In genomic region chr5:16406023-16406422, GRCh38 we compare ENCODE assay signal across 21 cellular contexts. TPM values are rescaled to one million over a fixed set of nuclear protein-coding genes. Genes with fewer than 3 reads are reported as not detected.
DNase-seq lines count a peak whose midpoint lies in the region; ATAC-seq, FAIRE-seq and TF ChIP-seq lines count a peak whose summit lies in the region.
"Had no signal": no experiment of that assay in that cellular context is flagged by ENCODE, and none has a peak within 500 bp of the region (broad histone marks: within the 10 kb centered on the region; RNA-seq: fewer than 3 reads in every experiment).

No MANE protein-coding gene starts in this region.

- H3K36me3 ChIP-seq in K562 (ENCODE audit: control insufficient read depth, insufficient read depth, low read length) (no peaks in the 10 kb centered on the region), tibial nerve (no peaks in the 10 kb centered on the region)

- H3K9ac ChIP-seq in H9 (ENCODE audit: extremely low read depth, insufficient read length, low read length) = no peak overlapping the region
- no peak overlapping the region for H3K9ac ChIP-seq in K562 (ENCODE audit: insufficient read depth in 1 of 2, low read depth in 2 of 2, low read length in 2 of 2)

- no peak overlapping the region for H3K27ac ChIP-seq in H9 (ENCODE audit: insufficient read length, low read depth, low read length)
- no peak overlapping the region for H3K27ac ChIP-seq in K562 (ENCODE audit: extremely low read depth, low read depth, low read length)
- no peak overlapping the region for H3K27ac ChIP-seq in tibial nerve
- H3K27ac ChIP-seq: 22Rv1 had no signal

- H3K4ac ChIP-seq in H9 (ENCODE audit: low read depth, low read length) = no peak overlapping the region

- no peak for TF ChIP-seq CTCF in H9 (conservative IDR thresholded peaks at IDR 0.05)
- TF ChIP-seq CTCF in K562 (IDR thresholded peaks at IDR 0.05 in 2 of 3, conservative IDR thresholded peaks at IDR 0.05 in 1 of 3; ENCODE audit: insufficient read depth in 2 of 3, low read depth in 1 of 3, low read length in 3 of 3) = no peak
- TF ChIP-seq CTCF in tibial nerve (IDR thresholded peaks at IDR 0.05) = no peak

- no peaks in the 10 kb centered on the region for H3K23me2 ChIP-seq in H9 (ENCODE audit: insufficient read length, low read depth, low read length, poor library complexity, severe bottlenecking)

- POLR2A ChIA-PET in K562 (lab: Yijun Ruan, JAX) = interaction anchor here (0.6 kb wide), 1 partner anchor 143 kb away, joined by 3 read pairs; no protein-coding TSS in a partner anchor

- H2AK5ac ChIP-seq in H9 (ENCODE audit: insufficient read length, low read length) = no peak overlapping the region

- no peaks in the 10 kb centered on the region for H3K79me2 ChIP-seq in H9 (ENCODE audit: insufficient read depth, low read length)
- no peaks in the 10 kb centered on the region for H3K79me2 ChIP-seq in K562 (ENCODE audit: control insufficient read depth, insufficient read depth, low read length)

- intact Hi-C loops in K562 (cut with micrococcal nuclease) = no loop called here

- no peak for TF ChIP-seq RAD21 in K562 (CRISPR knock-in tag; conservative IDR thresholded peaks at IDR 0.05 in 1 of 2, IDR thresholded peaks at IDR 0.05 in 1 of 2)

- H4K20me1 ChIP-seq in H9 (ENCODE audit: control insufficient read depth, insufficient read depth, insufficient read length) (no peaks in the 10 kb centered on the region), K562 (replicated peaks; ENCODE audit: control insufficient read depth, insufficient read depth, low read length) (no peaks in the 10 kb centered on the region)

- CTCF ChIA-PET in K562 (lab: Yijun Ruan, JAX; ENCODE audit: low intra/inter-chr PET ratio) = no interaction called here

- H3K9me3 ChIP-seq in H9 (ENCODE audit: control insufficient read depth, low read depth, low read length) (no peaks in the 10 kb centered on the region), K562 (replicated peaks; ENCODE audit: control insufficient read depth, insufficient read depth, low read depth, low read length) (no peaks in the 10 kb centered on the region), tibial nerve (no peaks in the 10 kb centered on the region)

- in situ Hi-C loops in K562 (cut with MboI) = no loop called here

- H3K4me1 ChIP-seq in H9 (ENCODE audit: insufficient read depth, low read length) = no peaks in the 10 kb centered on the region
- no peaks in the 10 kb centered on the region for H3K4me1 ChIP-seq in K562 (replicated peaks in 1 of 2; ENCODE audit: control insufficient read depth in 2 of 2, insufficient read depth in 2 of 2, low read length in 2 of 2)
- no peaks in the 10 kb centered on the region for H3K4me1 ChIP-seq in tibial nerve

- ATAC-seq in K562 = no peak
- no peak for ATAC-seq in activated naive CD8-positive, alpha-beta T cell treated with anti-CD3 and anti-CD28 coated beads, Interleukin-2, amount 50 U/mL, for 24 hours
- ATAC-seq: GM23338 had no signal

- H3K27me3 ChIP-seq in H9 (ENCODE audit: insufficient read depth, low read length) (no peaks in the 10 kb centered on the region), K562 (ENCODE audit: control insufficient read depth in 2 of 2, insufficient read depth in 2 of 2, low read length in 2 of 2) (no peaks in the 10 kb centered on the region), tibial nerve (no peaks in the 10 kb centered on the region)

- no CpG with 5 or more reads among the region's 3 CpGs for WGBS in H9 (ENCODE audit: extremely low coverage, insufficient read length, low lambda C conversion rate)
- 4% methylated on average over 3 of the region's 3 CpGs for WGBS in K562 (ENCODE audit: insufficient coverage, low coverage, missing lambda C conversion rate)
- 83 to 88% methylated on average over 3 of the region's 3 CpGs for WGBS in tibial nerve, 2 donors

- H3K27me3 Mint-ChIP-seq in H9 (ENCODE audit: low read depth) = no peaks in the 10 kb centered on the region
- peaks cover 7% of the 10 kb centered on the region for H3K27me3 Mint-ChIP-seq in activated naive CD8-positive, alpha-beta T cell treated with anti-CD3 and anti-CD28 coated beads, Interleukin-2, amount 50 U/mL, for 24 hours

- H3K79me1 ChIP-seq in H9 (ENCODE audit: insufficient read depth, low read depth, low read length, poor library complexity, severe bottlenecking) = no peaks in the 10 kb centered on the region

- H2BK20ac ChIP-seq in H9 (ENCODE audit: low read depth, low read length, poor library complexity, severe bottlenecking) = peak overlapping the region; percentile 11

- H3K23ac ChIP-seq in H9 (ENCODE audit: insufficient read length, low read depth, low read length) = no peak overlapping the region

- H3K4me3 Mint-ChIP-seq in H9 = no peak overlapping the region
- H3K4me3 Mint-ChIP-seq in activated naive CD8-positive, alpha-beta T cell treated with anti-CD3 and anti-CD28 coated beads, Interleukin-2, amount 50 U/mL, for 24 hours = no peak overlapping the region
- H3K4me3 Mint-ChIP-seq: CD4-positive, alpha-beta memory T cell; GM23338 had no signal

- no peak overlapping the region for H3K18ac ChIP-seq in H9 (ENCODE audit: insufficient read length, low read depth, low read length)

- H4K8ac ChIP-seq in H9 (replicated peaks; ENCODE audit: insufficient read length, low read depth, low read length) = no peak overlapping the region

- no peak for FAIRE-seq in K562 (lab: Jason Lieb, UNC)
- FAIRE-seq: A204.1, GM12891, GM18507, H54 had no signal

- no peak overlapping the region for H2AFZ ChIP-seq in H9 (ENCODE audit: low read length)
- H2AFZ ChIP-seq in K562 (ENCODE audit: low read depth, low read length) = no peak overlapping the region
- H2AFZ ChIP-seq: GM23338 had no signal

- H3K27ac Mint-ChIP-seq in H9 = no peak overlapping the region
- H3K27ac Mint-ChIP-seq in activated naive CD8-positive, alpha-beta T cell treated with anti-CD3 and anti-CD28 coated beads, Interleukin-2, amount 50 U/mL, for 24 hours = no peak overlapping the region
- H3K27ac Mint-ChIP-seq: CD4-positive, alpha-beta memory T cell; GM23338 had no signal

- no peaks in the 10 kb centered on the region; a peak in 1 of 5 replicates for H3K9me3 Mint-ChIP-seq in H9
- H3K9me3 Mint-ChIP-seq in activated naive CD8-positive, alpha-beta T cell treated with anti-CD3 and anti-CD28 coated beads, Interleukin-2, amount 50 U/mL, for 24 hours = peaks cover 7% of the 10 kb centered on the region

- H3K14ac ChIP-seq in H9 (ENCODE audit: insufficient read depth, low read length) = no peak overlapping the region

- BruUV-seq in K562 (replicated peaks; lab: Mats Ljungman, UMichigan) = no TSS peak

- H2BK120ac ChIP-seq in H9 (ENCODE audit: low read depth, low read length, poor library complexity, severe bottlenecking) = no peak overlapping the region

- no peak overlapping the region for H2BK12ac ChIP-seq in H9 (ENCODE audit: insufficient read length, low read depth, low read length)

- no peak overlapping the region for H3K4me2 ChIP-seq in H9 (ENCODE audit: insufficient read depth, insufficient read length, low read length)
- no peak overlapping the region for H3K4me2 ChIP-seq in K562 (ENCODE audit: insufficient read depth, low read length)
- H3K4me2 ChIP-seq: GM23338 had no signal

- TF ChIP-seq EP300 in K562 (IDR thresholded peaks at IDR 0.05; ENCODE audit: low read length) (no peak), tibial nerve (IDR thresholded peaks at IDR 0.05) (no peak)

- no peak overlapping the region for H3K56ac ChIP-seq in H9 (ENCODE audit: insufficient read length, low read depth, low read length)

- no peak overlapping the region for H3T11ph ChIP-seq in H9 (ENCODE audit: low read length)

- H4K5ac ChIP-seq in H9 (ENCODE audit: insufficient read length, low read depth, low read length) = no peak overlapping the region

- H3K4me3 ChIP-seq in K562 (no peak overlapping the region), tibial nerve (no peak overlapping the region)
- H3K4me3 ChIP-seq: GM23338 had no signal

- DNase-seq in NCI-H748 (lab: John Stamatoyannopoulos, UW; ENCODE audit: unreplicated experiment) (peak; percentile 66), NCI-H748 treated with DMSO at 0.1 percent for 48 hours (lab: John Stamatoyannopoulos, UW) (no peak), H9 (no peak), K562 (ENCODE audit: extremely low read depth in 1 of 4, low spot score in 3 of 4) (no peak), renal cortical epithelial cell (ENCODE audit: low read depth) (peak; percentile 15), tibial nerve (ENCODE audit: low spot score in 2 of 2) (no peak), Ammon's horn (ENCODE audit: low spot score) (no peak)
- no peak for DNase-seq in activated naive CD8-positive, alpha-beta T cell treated with anti-CD3 and anti-CD28 coated beads, Interleukin-2, amount 50 U/mL, for 24 hours
- DNase-seq: C1 segment of cervical spinal cord; Calu3; CD4-positive, alpha-beta memory T cell; DMS53; DMS79 treated with DMSO at 0.1 percent for 48 hours; GF-D8; HCEC 1CT had no signal

- no peak for TF ChIP-seq POLR2A in K562 (conservative IDR thresholded peaks at IDR 0.05)
- no peak for TF ChIP-seq POLR2A in tibial nerve (IDR thresholded peaks at IDR 0.05)

- H4K91ac ChIP-seq in H9 (ENCODE audit: insufficient read length, low read depth, low read length) = no peak overlapping the region

- H2BK5ac ChIP-seq in H9 (ENCODE audit: insufficient read length, low read length) = no peak overlapping the region

- H3K4me1 Mint-ChIP-seq in H9 = no peaks in the 10 kb centered on the region; a peak in 1 of 4 replicates
- no peaks in the 10 kb centered on the region for H3K4me1 Mint-ChIP-seq in activated naive CD8-positive, alpha-beta T cell treated with anti-CD3 and anti-CD28 coated beads, Interleukin-2, amount 50 U/mL, for 24 hours
- H3K4me1 Mint-ChIP-seq: CD4-positive, alpha-beta memory T cell had no signal

- H3K36me3 Mint-ChIP-seq in H9 (ENCODE audit: insufficient read depth in 1 of 3, low read depth in 3 of 3) = no peaks in the 10 kb centered on the region; a peak in 1 of 7 replicates
- H3K36me3 Mint-ChIP-seq in activated naive CD8-positive, alpha-beta T cell treated with anti-CD3 and anti-CD28 coated beads, Interleukin-2, amount 50 U/mL, for 24 hours (ENCODE audit: low read depth) = no peaks in the 10 kb centered on the region
- H3K36me3 Mint-ChIP-seq: CD4-positive, alpha-beta memory T cell had no signal

- H3K9me1 ChIP-seq in K562 (ENCODE audit: control insufficient read depth, insufficient read depth, low read length) = no peaks in the 10 kb centered on the region

- H2BK15ac ChIP-seq in H9 (ENCODE audit: low read depth, low read length) = no peak overlapping the region

RNA-seq across cellular contexts. Expression of gene ZNF622, which starts 59.6 kb away (rescaled TPM):
- total RNA-seq in H9 (2021) (42.2 and 45.0 TPM in 2 replicates), K562 (2014; rRNA removed) (51.5 and 59.8 TPM in 2 replicates), K562 (2014; rRNA removed; fragmentation: Illumina TruSeq; extraction: Trizol) (34.6 and 34.8 TPM in 2 replicates), K562 (2015; rRNA removed; fragmentation: Illumina TruSeq; extraction: Trizol) (46.0 and 47.7 TPM in 2 replicates), K562 (2021) (41.0 and 49.5 TPM in 2 replicates), renal cortical epithelial cell (53.3 and 98.3 TPM in 2 replicates), tibial nerve (10 to 100 TPM; 16.6 to 26.4 (median 23.8) TPM)
- total RNA-seq in K562 (2011; cell fraction: chromatin; rRNA removed; ENCODE audit: low replicate concordance) = 10.3 and 10.4 TPM in 2 replicates
- total RNA-seq in K562 (2011; cell fraction: nucleolus; rRNA removed) = 10.4 and 12.8 TPM in 2 replicates
- total RNA-seq in K562 (2011; cell fraction: nucleoplasm; rRNA removed) = 9.8 and 10.2 TPM in 2 replicates
- polyA plus RNA-seq in K562 (2011; rRNA removed) (16.6 and 22.7 TPM in 2 replicates), K562 (2014; fragmentation: Illumina TruSeq; extraction: Trizol) (27.7 and 36.6 TPM in 2 replicates), K562 (2014; fragmentation: Nextera tagmentation; extraction: Ambion mirVana) (1 to 10 TPM; 9.6 TPM), K562 (2014; rRNA removed) (32.3 and 36.8 TPM in 2 replicates)
- 14.7 and 18.1 TPM in 2 replicates for polyA plus RNA-seq in K562 (2011; cell fraction: cytosol; rRNA removed)
- polyA plus RNA-seq in K562 (2011; cell fraction: nucleus; rRNA removed) = 10.4 and 10.8 TPM in 2 replicates
- 41.3 and 41.8 TPM in 2 replicates for polyA plus RNA-seq in K562 (2012)
- 23.6 and 23.8 TPM in 2 replicates for polyA minus RNA-seq in K562 (2011; rRNA and poly(A)+ RNA removed)
- polyA minus RNA-seq in K562 (2011; cell fraction: cytosol; rRNA and poly(A)+ RNA removed) = 11.0 and 13.0 TPM in 2 replicates
- 16.6 and 21.2 TPM in 2 replicates for polyA minus RNA-seq in K562 (2011; cell fraction: nucleus; rRNA and poly(A)+ RNA removed)

Comparison
In these comparisons a context has a peak if more than half of its experiments do, and no peak if none do; other contexts are left out.
1. DNase-seq: peak in NCI-H748 (single experiment) and renal cortical epithelial cell (single experiment); none in NCI-H748 treated with DMSO at 0.1 percent for 48 hours (single experiment), H9 (single experiment), K562 (0 of 4), tibial nerve (0 of 2), Ammon's horn (single experiment) and activated naive CD8-positive, alpha-beta T cell treated with anti-CD3 and anti-CD28 coated beads, Interleukin-2, amount 50 U/mL, for 24 hours (single experiment).